In the genomic region with DNA sequence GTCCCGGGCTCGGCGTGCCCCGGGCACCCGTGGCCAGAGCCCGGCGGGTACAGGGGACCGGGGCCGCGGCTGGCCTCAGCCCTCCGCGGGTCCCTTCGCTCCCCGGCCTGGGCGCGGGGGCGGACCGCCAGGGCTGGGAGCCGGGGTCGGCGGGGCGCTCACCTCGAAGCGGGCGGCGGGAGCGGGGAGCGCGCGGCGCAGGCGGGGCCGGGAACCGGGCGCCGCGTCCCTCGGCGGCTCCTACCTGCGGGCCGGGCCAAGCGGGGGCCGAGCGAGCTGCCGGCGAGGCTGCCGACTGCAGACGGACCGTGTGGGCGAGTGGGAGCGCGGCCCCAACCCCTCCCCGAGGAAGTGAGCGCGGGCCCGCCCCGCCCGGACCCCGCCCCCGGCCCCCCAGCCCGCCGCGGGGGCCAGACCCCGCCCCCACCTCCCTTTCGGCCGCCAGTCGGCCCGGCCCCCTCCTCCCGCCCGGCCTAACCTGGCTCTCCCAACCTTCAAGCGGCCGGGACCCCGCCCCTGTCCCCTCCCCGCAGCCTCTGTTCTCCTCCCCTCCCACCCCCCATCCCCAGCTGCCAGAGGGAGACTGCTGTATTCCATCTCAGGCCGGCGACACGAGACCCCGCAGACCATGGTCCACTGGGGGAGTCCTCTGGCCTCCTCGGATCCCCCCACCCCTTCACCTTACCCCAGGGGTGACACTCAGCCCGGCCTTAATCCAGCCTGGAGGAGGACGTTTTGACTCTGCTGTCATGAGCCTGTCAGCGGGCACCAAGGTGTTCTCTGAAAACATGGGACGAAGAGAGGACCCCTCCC, we compare ENCODE assay signal across 8 cellular contexts. TPM values are rescaled to one million over a fixed set of nuclear protein-coding genes. Genes with fewer than 3 reads are reported as not detected.
DNase-seq lines count a peak whose midpoint lies in the region; ATAC-seq, FAIRE-seq and TF ChIP-seq lines count a peak whose summit lies in the region.

A gene with protein sequence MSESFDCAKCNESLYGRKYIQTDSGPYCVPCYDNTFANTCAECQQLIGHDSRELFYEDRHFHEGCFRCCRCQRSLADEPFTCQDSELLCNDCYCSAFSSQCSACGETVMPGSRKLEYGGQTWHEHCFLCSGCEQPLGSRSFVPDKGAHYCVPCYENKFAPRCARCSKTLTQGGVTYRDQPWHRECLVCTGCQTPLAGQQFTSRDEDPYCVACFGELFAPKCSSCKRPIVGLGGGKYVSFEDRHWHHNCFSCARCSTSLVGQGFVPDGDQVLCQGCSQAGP (minus strand): TSS at position 320 of the 813 bp plus-strand sequence. CDS start 6,102 bp downstream, outside the sequence.

- no peaks in the 10 kb centered on the region for H3K9me3 ChIP-seq in neural progenitor cell (ENCODE audit: low read depth)

- DNase-seq in AG08396 (ENCODE audit: low spot score) (peak; percentile 59), GM19239 (ENCODE audit: insufficient read length, low spot score) (no peak), NCI-H82 treated with DMSO at 0.1 percent for 48 hours (lab: John Stamatoyannopoulos, UW; ENCODE audit: unreplicated experiment) (peak; percentile 73), foreskin fibroblast (peak; percentile 34 to 76), neural progenitor cell (ENCODE audit: low spot score) (peak; percentile 87), epidermal melanocyte (ENCODE audit: insufficient read length, low spot score) (no peak)
- no peak for DNase-seq in activated T-helper 2 cell treated with anti-CD3 and anti-CD28 coated beads, Interferon-gamma antibody, Interleukin-2, Interleukin-4, amounts not matched to agents 10 μg/mL and 5 μg/mL and 100 μg/mL, durations not matched to agents 14 hours and 24 hours and 36 hours (ENCODE audit: low spot score)

- H4K20me1 ChIP-seq in neural progenitor cell (ENCODE audit: low read depth) = peaks cover 11% of the 10 kb centered on the region

- H3K27ac Mint-ChIP-seq in activated T-helper 2 cell treated with anti-CD3 and anti-CD28 coated beads, Interferon-gamma antibody, Interleukin-2, Interleukin-4, amounts not matched to agents 10 μg/mL and 5 μg/mL and 100 μg/mL, durations not matched to agents 14 hours and 24 hours and 36 hours = peak within 1 kb of the TSS; percentile 79
- H3K27ac Mint-ChIP-seq in neural progenitor cell = peak within 1 kb of the TSS; percentile 16

- H3K9me3 Mint-ChIP-seq in activated T-helper 2 cell treated with anti-CD3 and anti-CD28 coated beads, Interferon-gamma antibody, Interleukin-2, Interleukin-4, amounts not matched to agents 10 μg/mL and 5 μg/mL and 100 μg/mL, durations not matched to agents 14 hours and 24 hours and 36 hours = no peaks in the 10 kb centered on the region
- H3K9me3 Mint-ChIP-seq in neural progenitor cell = no peaks in the 10 kb centered on the region

- peak within 1 kb of the TSS; percentile 95 for H3K4me2 ChIP-seq in neural progenitor cell

- no peaks in the 10 kb centered on the region for H3K27me3 Mint-ChIP-seq in activated T-helper 2 cell treated with anti-CD3 and anti-CD28 coated beads, Interferon-gamma antibody, Interleukin-2, Interleukin-4, amounts not matched to agents 10 μg/mL and 5 μg/mL and 100 μg/mL, durations not matched to agents 14 hours and 24 hours and 36 hours (ENCODE audit: low read depth)
- H3K27me3 Mint-ChIP-seq in neural progenitor cell (ENCODE audit: insufficient read depth, low read depth) = peaks cover 6% of the 10 kb centered on the region

- peaks cover 46% of the 10 kb centered on the region for H3K4me1 Mint-ChIP-seq in activated T-helper 2 cell treated with anti-CD3 and anti-CD28 coated beads, Interferon-gamma antibody, Interleukin-2, Interleukin-4, amounts not matched to agents 10 μg/mL and 5 μg/mL and 100 μg/mL, durations not matched to agents 14 hours and 24 hours and 36 hours (ENCODE audit: low read depth)
- peaks cover 44% of the 10 kb centered on the region for H3K4me1 Mint-ChIP-seq in neural progenitor cell

- H3K4me3 Mint-ChIP-seq in activated T-helper 2 cell treated with anti-CD3 and anti-CD28 coated beads, Interferon-gamma antibody, Interleukin-2, Interleukin-4, amounts not matched to agents 10 μg/mL and 5 μg/mL and 100 μg/mL, durations not matched to agents 14 hours and 24 hours and 36 hours (ENCODE audit: low read depth) = peak within 1 kb of the TSS; percentile 91
- peak within 1 kb of the TSS; percentile 84 for H3K4me3 Mint-ChIP-seq in neural progenitor cell

- intact Hi-C loops in activated T-helper 2 cell treated with anti-CD3 and anti-CD28 coated beads, Interferon-gamma antibody, Interleukin-2, Interleukin-4, amounts not matched to agents 10 μg/mL and 5 μg/mL and 100 μg/mL, durations not matched to agents 14 hours and 24 hours and 36 hours (cut with micrococcal nuclease) = no loop called here

- peaks cover 28% of the 10 kb centered on the region for H3F3A ChIP-seq in neural progenitor cell (ENCODE audit: low read depth)

- H3K4me1 ChIP-seq in neural progenitor cell = peaks cover 44% of the 10 kb centered on the region

- H3K9ac ChIP-seq in neural progenitor cell = peak within 1 kb of the TSS; percentile 44

- H3K36me3 ChIP-seq in neural progenitor cell = no peaks in the 10 kb centered on the region

- ATAC-seq in HG02852 (IDR thresholded peaks at IDR 0.05; ENCODE audit: unreplicated experiment) = no peak

- no peak for TF ChIP-seq CTCF in foreskin fibroblast (IDR thresholded peaks at IDR 0.05; ENCODE audit: low read depth, low read length)
- TF ChIP-seq CTCF in neural progenitor cell (IDR thresholded peaks at IDR 0.05) = no peak

- H3K4me3 ChIP-seq in foreskin fibroblast (ENCODE audit: low read depth in 1 of 2, low read length in 2 of 2) (peak within 1 kb of the TSS; percentile 88 to 93), neural progenitor cell (peak within 1 kb of the TSS; percentile 62)

- H3K27me3 ChIP-seq in neural progenitor cell = no peaks in the 10 kb centered on the region

- H2AFZ ChIP-seq in neural progenitor cell (replicated peaks) = peak within 1 kb of the TSS; percentile 12

- peaks cover 21% of the 10 kb centered on the region for H3K36me3 Mint-ChIP-seq in activated T-helper 2 cell treated with anti-CD3 and anti-CD28 coated beads, Interferon-gamma antibody, Interleukin-2, Interleukin-4, amounts not matched to agents 10 μg/mL and 5 μg/mL and 100 μg/mL, durations not matched to agents 14 hours and 24 hours and 36 hours (ENCODE audit: low read depth)
- no peaks in the 10 kb centered on the region for H3K36me3 Mint-ChIP-seq in neural progenitor cell

- peaks cover 34% of the 10 kb centered on the region for H3K79me2 ChIP-seq in neural progenitor cell (ENCODE audit: low read depth)

- H3K27ac ChIP-seq in neural progenitor cell = no peak within 1 kb of the TSS

- FAIRE-seq in GM19239 (lab: Jason Lieb, UNC) = peak; percentile 62

RNA-seq across cellular contexts. Expression of the gene that starts here (rescaled TPM):
- total RNA-seq in activated T-helper 2 cell treated with anti-CD3 and anti-CD28 coated beads, Interferon-gamma antibody, Interleukin-2, Interleukin-4, amounts not matched to agents 10 μg/mL and 5 μg/mL and 100 μg/mL, durations not matched to agents 14 hours and 24 hours and 36 hours = 30.1 and 33.3 TPM in 2 replicates
- total RNA-seq in neural progenitor cell (ENCODE audit: low replicate concordance) = 8.1 and 21.5 TPM in 2 replicates

Comparison
In these comparisons a context has a peak if more than half of its experiments do, and no peak if none do; other contexts are left out.
1. DNase-seq: peak in AG08396 (single experiment), NCI-H82 treated with DMSO at 0.1 percent for 48 hours (single experiment), foreskin fibroblast (2 of 2) and neural progenitor cell (single experiment); none in GM19239 (single experiment), activated T-helper 2 cell treated with anti-CD3 and anti-CD28 coated beads, Interferon-gamma antibody, Interleukin-2, Interleukin-4, amounts not matched to agents 10 μg/mL and 5 μg/mL and 100 μg/mL, durations not matched to agents 14 hours and 24 hours and 36 hours (single experiment) and epidermal melanocyte (single experiment).